16 cellular contexts compared by ENCODE assay signal in the genomic region with DNA sequence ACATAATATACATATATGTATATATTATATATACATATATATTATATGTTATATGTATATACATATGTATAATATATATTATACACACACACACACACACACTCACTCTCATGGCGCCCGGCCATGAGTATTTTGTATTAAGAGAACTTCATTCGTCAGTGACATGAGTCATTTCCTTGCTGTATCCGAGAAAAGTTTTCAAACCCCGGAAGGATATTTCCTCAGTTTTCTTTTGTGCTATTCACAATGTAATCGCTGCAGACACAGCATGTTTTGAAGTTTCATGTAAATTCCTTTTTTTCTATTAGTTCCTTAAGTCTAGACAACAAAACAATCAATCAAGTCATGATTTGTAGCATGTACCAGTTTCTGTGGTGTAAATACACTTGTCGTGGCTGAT. TPM values are rescaled to one million over a fixed set of nuclear protein-coding genes. Genes with fewer than 3 reads are reported as not detected.
DNase-seq lines count a peak whose midpoint lies in the region; TF ChIP-seq lines count a peak whose summit lies in the region.
"Had no signal": no experiment of that assay in that cellular context is flagged by ENCODE, and none has a peak within 500 bp of the region (broad histone marks: within the 10 kb centered on the region; RNA-seq: fewer than 3 reads in every experiment).

No MANE protein-coding gene starts in this region.

- H3K27ac ChIP-seq in spleen (peak overlapping the region in 6 of 8 donors; percentile 25 to 86 (median 70)), caudate nucleus (ENCODE audit: low read depth, low read length) (no peak overlapping the region)
- H3K27ac ChIP-seq in CD8-positive, alpha-beta memory T cell (ENCODE audit: low read depth, low read length) = no peak overlapping the region
- H3K27ac ChIP-seq: 22Rv1, thyroid gland had no signal

- CTCF ChIA-PET in CD8-positive, alpha-beta memory T cell (lab: Charles Lee) = interaction anchor here (0.5 to 1.3 kb wide), 2 partner anchors 8 to 17 kb away, joined by 3 to 4 read pairs; no protein-coding TSS in a partner anchor

- H3K4me1 Mint-ChIP-seq in CD8-positive, alpha-beta memory T cell = no peaks in the 10 kb centered on the region
- H3K4me1 Mint-ChIP-seq: T-cell had no signal

- no peaks in the 10 kb centered on the region for H3K9me3 Mint-ChIP-seq in CD8-positive, alpha-beta memory T cell
- H3K9me3 Mint-ChIP-seq: activated naive CD4-positive, alpha-beta T cell treated with anti-CD3 and anti-CD28 coated beads, Interleukin-2, amount 50 U/mL, for 72 hours; effector memory CD8-positive, alpha-beta T cell; T-cell had no signal

- H3K9me3 ChIP-seq in spleen = no peaks in the 10 kb centered on the region
- no peaks in the 10 kb centered on the region for H3K9me3 ChIP-seq in CD8-positive, alpha-beta memory T cell (ENCODE audit: low read length)
- H3K9me3 ChIP-seq: thyroid gland had no signal

- TF ChIP-seq CTCF in fibroblast of pulmonary artery (IDR thresholded peaks at IDR 0.05; ENCODE audit: low read length, missing control alignments) (no peak), spleen (IDR thresholded peaks at IDR 0.05 in 8 of 11, conservative IDR thresholded peaks at IDR 0.05 in 3 of 11) (no peak)

- peaks cover 0 to 60% (median 12%) of the 10 kb centered on the region in 3 donors for H3K36me3 Mint-ChIP-seq in CD8-positive, alpha-beta memory T cell
- H3K36me3 Mint-ChIP-seq: activated naive CD4-positive, alpha-beta T cell treated with anti-CD3 and anti-CD28 coated beads, Interleukin-2, amount 50 U/mL, for 72 hours had no signal

- no peaks in the 10 kb centered on the region for H3K27me3 ChIP-seq in spleen (replicated peaks in 1 of 7)
- no peaks in the 10 kb centered on the region for H3K27me3 ChIP-seq in CD8-positive, alpha-beta memory T cell (ENCODE audit: insufficient read depth, low read length, poor library complexity, severe bottlenecking)
- H3K27me3 ChIP-seq: thyroid gland had no signal

- peaks cover 0 to 9% (median 1%) of the 10 kb centered on the region in 6 donors for H3K4me1 ChIP-seq in spleen
- no peaks in the 10 kb centered on the region for H3K4me1 ChIP-seq in CD8-positive, alpha-beta memory T cell (ENCODE audit: insufficient read depth, low read length)
- H3K4me1 ChIP-seq: thyroid gland had no signal

- POLR2A ChIA-PET in CD8-positive, alpha-beta memory T cell (lab: Charles Lee) = no interaction called here

- in situ Hi-C loops in SK-MEL-5 (cut with HindIII; ENCODE audit: low pct_unique_long_range_greater_than_20kb, low sequenced_read_pairs) = no loop called here

- no peak for TF ChIP-seq POLR2A in spleen (IDR thresholded peaks at IDR 0.05)

- H3K27me3 Mint-ChIP-seq in CD8-positive, alpha-beta memory T cell = no peaks in the 10 kb centered on the region
- H3K27me3 Mint-ChIP-seq: effector memory CD8-positive, alpha-beta T cell; T-cell had no signal

- peak; percentile 2 to 24 for DNase-seq in NOMO-1 (lab: John Stamatoyannopoulos, UW; ENCODE audit: unreplicated experiment in 2 of 2)
- no peak for DNase-seq in NOMO-1 treated with dmso at 0.1 percent for 144 hours (lab: John Stamatoyannopoulos, UW; ENCODE audit: unreplicated experiment)
- peak; percentile 20 for DNase-seq in SK-MEL-5 (ENCODE audit: low read depth, low spot score)
- peak; percentile 97 for DNase-seq in fibroblast of pulmonary artery (ENCODE audit: low read depth)
- DNase-seq in spleen = peak; percentile 57
- DNase-seq in caudate nucleus (lab: John Stamatoyannopoulos, UW) = no peak
- DNase-seq in CD8-positive, alpha-beta memory T cell = no peak
- DNase-seq in NCI-H2029 treated with DMSO at 0.1 percent for 48 hours (lab: John Stamatoyannopoulos, UW) = no peak
- DNase-seq: activated CD8-positive, alpha-beta T cell treated with anti-CD3 and anti-CD28 coated beads, Interleukin-2, amount 10 ng/mL, durations not matched to agents 7 days and 5 days; effector memory CD8-positive, alpha-beta T cell; KG1; T-cell; thyroid gland had no signal

- no peak overlapping the region for H3K4me3 ChIP-seq in fibroblast of pulmonary artery (replicated peaks; ENCODE audit: low read depth, low read length)
- no peak overlapping the region for H3K4me3 ChIP-seq in spleen
- H3K4me3 ChIP-seq in CD8-positive, alpha-beta memory T cell (ENCODE audit: low read length) = no peak overlapping the region
- H3K4me3 ChIP-seq: thyroid gland had no signal

- WGBS in spleen, 5 donors = 44 to 66% (median 56%) methylated on average over 7 of the region's 7 CpGs

- peaks cover 0 to 81% (median 7%) of the 10 kb centered on the region in 6 donors for H3K36me3 ChIP-seq in spleen
- H3K36me3 ChIP-seq in CD8-positive, alpha-beta memory T cell (ENCODE audit: insufficient read depth, low read length) = peaks cover 6% of the 10 kb centered on the region

- intact Hi-C loops in spleen (cut with DNase I; ENCODE audit: low total_unique reads) = no loop called here

- H3K27ac Mint-ChIP-seq in CD8-positive, alpha-beta memory T cell = no peak overlapping the region
- H3K27ac Mint-ChIP-seq: activated CD8-positive, alpha-beta T cell treated with anti-CD3 and anti-CD28 coated beads, Interleukin-2, amount 10 ng/mL, durations not matched to agents 7 days and 5 days; activated naive CD4-positive, alpha-beta T cell treated with anti-CD3 and anti-CD28 coated beads, Interleukin-2, amount 50 U/mL, for 72 hours; T-cell had no signal

- no peak overlapping the region for H3K4me3 Mint-ChIP-seq in CD8-positive, alpha-beta memory T cell
- H3K4me3 Mint-ChIP-seq: activated CD8-positive, alpha-beta T cell treated with anti-CD3 and anti-CD28 coated beads, Interleukin-2, amount 10 ng/mL, durations not matched to agents 7 days and 5 days; effector memory CD8-positive, alpha-beta T cell; T-cell had no signal

RNA-seq across cellular contexts. Expression of a gene that starts 33.3 kb away (rescaled TPM):
- total RNA-seq in SK-MEL-5 (2014; rRNA removed; shearing (Covaris generic)) = not detected in 2 replicates
- not detected in 2 replicates for polyA plus RNA-seq in SK-MEL-5 (2015; cell fraction: cytosol; rRNA removed)
- polyA plus RNA-seq in SK-MEL-5 (2015; cell fraction: nucleus; rRNA removed) = not detected in 2 replicates
- not detected for total RNA-seq in spleen
- polyA plus RNA-seq in spleen = not detected
- not detected for total RNA-seq in CD8-positive, alpha-beta memory T cell
- polyA plus RNA-seq in CD8-positive, alpha-beta memory T cell = 0.32 TPM
- total RNA-seq: activated CD8-positive, alpha-beta T cell treated with anti-CD3 and anti-CD28 coated beads, Interleukin-2, amount 10 ng/mL, durations not matched to agents 7 days and 5 days; activated naive CD4-positive, alpha-beta T cell treated with anti-CD3 and anti-CD28 coated beads, Interleukin-2, amount 50 U/mL, for 72 hours; kidney epithelial cell; T-cell; thyroid gland had no signal

Comparison
In these comparisons a context has a peak if more than half of its experiments do, and no peak if none do; other contexts are left out.
1. DNase-seq: peak in NOMO-1 (2 of 2), SK-MEL-5 (single experiment), fibroblast of pulmonary artery (single experiment) and spleen (single experiment); none in NOMO-1 treated with dmso at 0.1 percent for 144 hours (single experiment), caudate nucleus (0 of 61), CD8-positive, alpha-beta memory T cell (0 of 5) and NCI-H2029 treated with DMSO at 0.1 percent for 48 hours (single experiment).
2. H3K27ac ChIP-seq: peak in spleen (6 of 8); none in caudate nucleus (single experiment) and CD8-positive, alpha-beta memory T cell (single experiment).